Comparison of ENCODE assay signal across 23 cellular contexts in genomic region chr3:45017826-45018225, GRCh38. TPM values are rescaled to one million over a fixed set of nuclear protein-coding genes. Genes with fewer than 3 reads are reported as not detected.
DNase-seq lines count a peak whose midpoint lies in the region; ATAC-seq, FAIRE-seq and TF ChIP-seq lines count a peak whose summit lies in the region.
"Had no signal": no experiment of that assay in that cellular context is flagged by ENCODE, and none has a peak within 500 bp of the region (broad histone marks: within the 10 kb centered on the region; RNA-seq: fewer than 3 reads in every experiment).

No MANE protein-coding gene starts in this region.

- H3K9me3 ChIP-seq in endothelial cell of umbilical vein (replicated peaks; ENCODE audit: control insufficient read depth, insufficient read depth, low read length) (no peaks in the 10 kb centered on the region), spleen (no peaks in the 10 kb centered on the region)
- no peaks in the 10 kb centered on the region for H3K9me3 ChIP-seq in naive thymus-derived CD4-positive, alpha-beta T cell (ENCODE audit: control insufficient read depth in 2 of 3, low read length in 3 of 3)
- H3K9me3 ChIP-seq: HAP-1 had no signal

- peaks cover 13% of the 10 kb centered on the region for H3K4me1 Mint-ChIP-seq in activated T-cell treated with anti-CD3 and anti-CD28 coated beads, Interleukin-2, amount 50 U/mL, for 24 hours (ENCODE audit: low read depth)
- H3K4me1 Mint-ChIP-seq in naive thymus-derived CD4-positive, alpha-beta T cell = peaks cover 12 to 46% (median 40%) of the 10 kb centered on the region in 7 donors

- CTCF ChIA-PET in endothelial cell of umbilical vein (lab: Charles Lee) = no interaction called here
- CTCF ChIA-PET in naive thymus-derived CD4-positive, alpha-beta T cell (lab: Charles Lee) = no interaction called here

- H3K4me2 ChIP-seq in endothelial cell of umbilical vein (ENCODE audit: insufficient read depth, low read length) = no peak overlapping the region
- H3K4me2 ChIP-seq: GM23338 had no signal

- WGBS in spleen, 5 donors = 26 to 39% (median 38%) methylated on average over 5 of the region's 5 CpGs

- H3K27me3 ChIP-seq in endothelial cell of umbilical vein (ENCODE audit: control insufficient read depth in 2 of 2, insufficient read depth in 2 of 2, low read length in 2 of 2) (no peaks in the 10 kb centered on the region), spleen (replicated peaks in 1 of 7) (no peaks in the 10 kb centered on the region)
- H3K27me3 ChIP-seq in naive thymus-derived CD4-positive, alpha-beta T cell (ENCODE audit: control insufficient read depth in 2 of 2, insufficient read depth in 2 of 2, low read length in 2 of 2) = no peaks in the 10 kb centered on the region

- H3K27ac Mint-ChIP-seq in activated T-cell treated with anti-CD3 and anti-CD28 coated beads, Interleukin-2, amount 50 U/mL, for 24 hours = peak overlapping the region; percentile 16
- H3K27ac Mint-ChIP-seq in naive thymus-derived CD4-positive, alpha-beta T cell = peak overlapping the region in 8 of 9 donors; percentile 33 to 84 (median 72)
- H3K27ac Mint-ChIP-seq: GM23338 had no signal

- DNase-seq in activated T-cell treated with anti-CD3 and anti-CD28 coated beads, Interleukin-2, amount 50 U/mL, for 24 hours = no peak
- no peak for DNase-seq in activated T-cell treated with anti-CD3 and anti-CD28 coated beads, Interleukin-2, amount 50 U/mL, for 48 hours
- DNase-seq in endothelial cell of umbilical vein (ENCODE audit: low read depth, low spot score) = peak; percentile 64
- no peak for DNase-seq in naive thymus-derived CD4-positive, alpha-beta T cell
- no peak for DNase-seq in spleen
- no peak for DNase-seq in NCI-H2029 (lab: John Stamatoyannopoulos, UW)
- no peak for DNase-seq in HPDE6-E6E7 (ENCODE audit: extremely low spot score)
- DNase-seq: AML-193, COR-L47, DMS79, Karpas-422, NCI-H1694, NCI-H2081 treated with DMSO at 0.1 percent for 48 hours, NCI-H2171 treated with DMSO at 0.1 percent for 48 hours, NCI-H524 treated with DMSO at 0.1 percent for 48 hours, NCI-H82 had no signal

- no peak overlapping the region for H3K4me3 Mint-ChIP-seq in activated T-cell treated with anti-CD3 and anti-CD28 coated beads, Interleukin-2, amount 50 U/mL, for 24 hours
- H3K4me3 Mint-ChIP-seq in naive thymus-derived CD4-positive, alpha-beta T cell = no peak overlapping the region
- H3K4me3 Mint-ChIP-seq: GM23338 had no signal

- H2AFZ ChIP-seq in endothelial cell of umbilical vein (ENCODE audit: low read depth, low read length) = no peak overlapping the region
- H2AFZ ChIP-seq: GM23338 had no signal

- FAIRE-seq in endothelial cell of umbilical vein (lab: Jason Lieb, UNC) = no peak

- H3K9me1 ChIP-seq in endothelial cell of umbilical vein (replicated peaks; ENCODE audit: control insufficient read depth, extremely low read depth, insufficient read depth, low read length) = no peaks in the 10 kb centered on the region

- peaks cover under 1% of the 10 kb centered on the region for H3K4me1 ChIP-seq in endothelial cell of umbilical vein (ENCODE audit: control insufficient read depth, extremely low read depth, insufficient read depth, low read length)
- peaks cover 0 to 16% of the 10 kb centered on the region in 2 donors for H3K4me1 ChIP-seq in naive thymus-derived CD4-positive, alpha-beta T cell (ENCODE audit: control insufficient read depth in 2 of 2, insufficient read depth in 2 of 2, low read length in 2 of 2)
- peaks cover 0 to 15% (median 4%) of the 10 kb centered on the region in 6 donors for H3K4me1 ChIP-seq in spleen
- H3K4me1 ChIP-seq: HAP-1 had no signal

- no peak for TF ChIP-seq POLR2A in endothelial cell of umbilical vein (IDR thresholded peaks at IDR 0.05; ENCODE audit: low read depth, low read length)
- TF ChIP-seq POLR2A in spleen (IDR thresholded peaks at IDR 0.05) = no peak

- dilution Hi-C loops in endothelial cell of umbilical vein (cut with MboI; ENCODE audit: extremely low pct_ligation_motif_present, low sequenced_read_pairs) = no loop called here

- H3K36me3 ChIP-seq in endothelial cell of umbilical vein (ENCODE audit: control insufficient read depth in 2 of 2, extremely low read depth in 1 of 2, insufficient read depth in 2 of 2, low read length in 2 of 2) (no peaks in the 10 kb centered on the region), spleen (peaks cover 0 to 37% (median 10%) of the 10 kb centered on the region in 6 donors)
- H3K36me3 ChIP-seq in naive thymus-derived CD4-positive, alpha-beta T cell (ENCODE audit: control insufficient read depth in 2 of 3, insufficient read depth in 3 of 3, low read length in 3 of 3) = peaks cover 0 to 21% (median under 1%) of the 10 kb centered on the region in 3 experiments

- intact Hi-C loops in endothelial cell of umbilical vein (cut with micrococcal nuclease) = no loop called here
- intact Hi-C loops in naive thymus-derived CD4-positive, alpha-beta T cell (cut with micrococcal nuclease) = no loop called here
- intact Hi-C loops in spleen (cut with DNase I; ENCODE audit: low total_unique reads) = no loop called here

- no peak overlapping the region for H3K9ac ChIP-seq in endothelial cell of umbilical vein (replicated peaks; ENCODE audit: extremely low read depth, insufficient read depth, low read length)

- H3K27ac ChIP-seq in endothelial cell of umbilical vein (ENCODE audit: insufficient read depth, low read depth, low read length) (no peak overlapping the region), spleen (peak overlapping the region in 7 of 8 donors; percentile 37 to 80 (median 67))
- no peak overlapping the region for H3K27ac ChIP-seq in naive thymus-derived CD4-positive, alpha-beta T cell (ENCODE audit: low read depth, low read length)
- H3K27ac ChIP-seq: 22Rv1, C4-2B had no signal

- H3K4me3 ChIP-seq in endothelial cell of umbilical vein (replicated peaks in 1 of 3; ENCODE audit: insufficient read depth in 1 of 3, low read depth in 1 of 3, low read length in 3 of 3) = no peak overlapping the region
- no peak overlapping the region for H3K4me3 ChIP-seq in naive thymus-derived CD4-positive, alpha-beta T cell (ENCODE audit: low read length)
- no peak overlapping the region for H3K4me3 ChIP-seq in spleen
- H3K4me3 ChIP-seq: GM23338, HAP-1 had no signal

- ATAC-seq in naive thymus-derived CD4-positive, alpha-beta T cell = no peak
- no peak for ATAC-seq in GM18858 (IDR thresholded peaks at IDR 0.05; ENCODE audit: unreplicated experiment)
- ATAC-seq: GM23338, Panc1 had no signal

- POLR2A ChIA-PET in endothelial cell of umbilical vein (lab: Charles Lee) = no interaction called here
- POLR2A ChIA-PET in naive thymus-derived CD4-positive, alpha-beta T cell (lab: Charles Lee) = interaction anchor here (1.2 kb wide), 1 partner anchor 9 kb away, joined by 3 read pairs; no protein-coding TSS in a partner anchor

- H4K20me1 ChIP-seq in endothelial cell of umbilical vein (replicated peaks; ENCODE audit: control insufficient read depth, extremely low read depth, insufficient read depth, low read length) = no peaks in the 10 kb centered on the region

- H3K9me3 Mint-ChIP-seq in activated T-cell treated with anti-CD3 and anti-CD28 coated beads, Interleukin-2, amount 50 U/mL, for 24 hours = no peaks in the 10 kb centered on the region
- H3K9me3 Mint-ChIP-seq in naive thymus-derived CD4-positive, alpha-beta T cell = no peaks in the 10 kb centered on the region
- H3K9me3 Mint-ChIP-seq: GM23338 had no signal

- peaks cover 39% of the 10 kb centered on the region for H3K36me3 Mint-ChIP-seq in activated T-cell treated with anti-CD3 and anti-CD28 coated beads, Interleukin-2, amount 50 U/mL, for 24 hours (ENCODE audit: low read depth)
- H3K36me3 Mint-ChIP-seq in naive thymus-derived CD4-positive, alpha-beta T cell = peaks cover 4 to 28% (median 17%) of the 10 kb centered on the region in 5 donors

- BruUV-seq in endothelial cell of umbilical vein (replicated peaks; lab: Mats Ljungman, UMichigan) = no TSS peak

- TF ChIP-seq CTCF in endothelial cell of umbilical vein (IDR thresholded peaks at IDR 0.05; ENCODE audit: extremely low read depth in 1 of 2, insufficient read depth in 1 of 2, low read depth in 1 of 2, low read length in 2 of 2) (no peak), spleen (IDR thresholded peaks at IDR 0.05 in 8 of 11, conservative IDR thresholded peaks at IDR 0.05 in 3 of 11) (no peak)

- H3K79me2 ChIP-seq in endothelial cell of umbilical vein (ENCODE audit: control insufficient read depth, insufficient read depth, low read length) = no peaks in the 10 kb centered on the region

- H3K27me3 Mint-ChIP-seq in activated T-cell treated with anti-CD3 and anti-CD28 coated beads, Interleukin-2, amount 50 U/mL, for 24 hours = no peaks in the 10 kb centered on the region
- H3K27me3 Mint-ChIP-seq in naive thymus-derived CD4-positive, alpha-beta T cell = no peaks in the 10 kb centered on the region

RNA-seq across cellular contexts. Expression of gene CLEC3B, which starts 8.3 kb away (rescaled TPM):
- not detected in 2 replicates for total RNA-seq in endothelial cell of umbilical vein
- 1.8 and 3.2 TPM in 2 replicates for polyA plus RNA-seq in endothelial cell of umbilical vein
- polyA plus RNA-seq in endothelial cell of umbilical vein (2011; cell fraction: cytosol; rRNA removed) = 1.0 and 1.5 TPM in 2 replicates
- polyA plus RNA-seq in endothelial cell of umbilical vein (2011; cell fraction: nucleus; rRNA removed) = 0.18 and 0.91 TPM in 2 replicates
- 0.85 TPM in 1 of 2 replicates, not detected in the other for polyA plus RNA-seq in endothelial cell of umbilical vein (2012)
- polyA minus RNA-seq in endothelial cell of umbilical vein = 0.21 TPM in 1 of 2 replicates, not detected in the other
- not detected for polyA minus RNA-seq in endothelial cell of umbilical vein (2011; cell fraction: cytosol; rRNA and poly(A)+ RNA removed)
- not detected in 2 replicates for polyA minus RNA-seq in endothelial cell of umbilical vein (2011; cell fraction: nucleus; rRNA and poly(A)+ RNA removed)
- total RNA-seq in naive thymus-derived CD4-positive, alpha-beta T cell = 1 to 10 TPM in 2 of 5 experiments, under 1 TPM in 3; 0.45 to 1.8 (median 0.75) TPM
- polyA plus RNA-seq in naive thymus-derived CD4-positive, alpha-beta T cell = not detected
- 100 to 1,000 TPM; 156 to 409 (median 295) TPM for total RNA-seq in spleen
- 100 to 1,000 TPM in 1 of 3 donors, 10 to 100 TPM in 2; 68.6 to 225 (median 91.3) TPM for polyA plus RNA-seq in spleen
- total RNA-seq: GM23338, M059J had no signal
- polyA plus RNA-seq: GM23338 had no signal

RNA-seq across cellular contexts. Expression of gene EXOSC7, which starts 41.8 kb away (rescaled TPM):
- total RNA-seq in endothelial cell of umbilical vein = 44.5 and 46.2 TPM in 2 replicates
- polyA plus RNA-seq in endothelial cell of umbilical vein = 35.3 and 53.8 TPM in 2 replicates
- 62.1 and 71.9 TPM in 2 replicates for polyA plus RNA-seq in endothelial cell of umbilical vein (2011; cell fraction: cytosol; rRNA removed)
- 50.0 and 63.3 TPM in 2 replicates for polyA plus RNA-seq in endothelial cell of umbilical vein (2011; cell fraction: nucleus; rRNA removed)
- polyA plus RNA-seq in endothelial cell of umbilical vein (2012) = 60.1 and 71.0 TPM in 2 replicates
- polyA minus RNA-seq in endothelial cell of umbilical vein = 42.3 and 48.3 TPM in 2 replicates
- 16.2 TPM for polyA minus RNA-seq in endothelial cell of umbilical vein (2011; cell fraction: cytosol; rRNA and poly(A)+ RNA removed)
- polyA minus RNA-seq in endothelial cell of umbilical vein (2011; cell fraction: nucleus; rRNA and poly(A)+ RNA removed) = 34.7 and 46.8 TPM in 2 replicates
- total RNA-seq in naive thymus-derived CD4-positive, alpha-beta T cell = 10 to 100 TPM; 30.7 to 57.9 (median 44.3) TPM
- polyA plus RNA-seq in naive thymus-derived CD4-positive, alpha-beta T cell = 10 to 100 TPM; 48.4 to 59.4 TPM
- total RNA-seq in spleen = 10 to 100 TPM; 28.4 to 42.8 (median 33.6) TPM
- polyA plus RNA-seq in spleen = 10 to 100 TPM; 32.1 to 43.7 (median 43.1) TPM

RNA-seq across cellular contexts. Expression of gene ZDHHC3, which starts 41.9 kb away (rescaled TPM):
- total RNA-seq in endothelial cell of umbilical vein = 62.4 and 62.7 TPM in 2 replicates
- 97.1 and 131 TPM in 2 replicates for polyA plus RNA-seq in endothelial cell of umbilical vein
- 102 and 116 TPM in 2 replicates for polyA plus RNA-seq in endothelial cell of umbilical vein (2011; cell fraction: cytosol; rRNA removed)
- 95.9 and 110 TPM in 2 replicates for polyA plus RNA-seq in endothelial cell of umbilical vein (2011; cell fraction: nucleus; rRNA removed)
- polyA plus RNA-seq in endothelial cell of umbilical vein (2012) = 55.8 and 66.8 TPM in 2 replicates
- 263 and 303 TPM in 2 replicates for polyA minus RNA-seq in endothelial cell of umbilical vein
- 51.7 TPM for polyA minus RNA-seq in endothelial cell of umbilical vein (2011; cell fraction: cytosol; rRNA and poly(A)+ RNA removed)
- polyA minus RNA-seq in endothelial cell of umbilical vein (2011; cell fraction: nucleus; rRNA and poly(A)+ RNA removed) = 60.0 and 67.5 TPM in 2 replicates
- total RNA-seq in naive thymus-derived CD4-positive, alpha-beta T cell = 10 to 100 TPM; 38.5 to 54.0 (median 48.8) TPM
- polyA plus RNA-seq in naive thymus-derived CD4-positive, alpha-beta T cell = 10 to 100 TPM; 33.7 to 36.1 TPM
- total RNA-seq in spleen = 10 to 100 TPM; 57.3 to 79.2 (median 70.1) TPM
- polyA plus RNA-seq in spleen = 10 to 100 TPM; 15.2 to 25.3 (median 17.4) TPM

Comparison
In these comparisons a context has a peak if more than half of its experiments do, and no peak if none do; other contexts are left out.
1. H3K27ac ChIP-seq: peak in spleen (7 of 8); none in endothelial cell of umbilical vein (single experiment) and naive thymus-derived CD4-positive, alpha-beta T cell (single experiment).
2. RNA of gene CLEC3B, which starts 8.3 kb away (total RNA-seq): 156 to 409 TPM in spleen; 0.45 to 1.8 TPM in naive thymus-derived CD4-positive, alpha-beta T cell and not detected in endothelial cell of umbilical vein; every median in the first group is over 10 times any median in the second.